ENCODE assay signal across 1 cellular context in the genomic region with DNA sequence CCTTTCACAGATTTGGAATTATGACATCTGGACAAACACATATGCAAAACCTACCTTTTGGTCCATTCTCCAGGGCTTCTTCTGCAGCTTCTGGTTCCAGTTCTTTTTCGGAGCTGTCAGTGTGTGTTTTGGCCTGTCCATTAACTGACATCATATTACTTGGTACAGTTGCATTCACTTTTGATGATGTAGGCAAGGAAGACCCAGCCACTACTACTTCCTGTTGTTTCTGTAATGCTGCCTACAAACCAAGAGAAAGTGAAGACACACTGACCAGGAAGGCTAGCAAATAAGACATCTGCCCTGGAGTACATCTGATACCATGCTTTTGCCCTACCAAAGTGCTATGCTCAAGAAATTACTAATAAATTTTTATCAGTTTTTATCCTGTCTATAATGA.
TF ChIP-seq lines count a peak whose summit lies in the region.

No MANE protein-coding gene starts in this region.

TF ChIP-seq in IMR-90, 13 proteins besides CTCF, POLR2A, EP300 and RAD21:
- TF ChIP-seq RCOR1 (IDR thresholded peaks at IDR 0.05; ENCODE audit: insufficient replicate concordance, low read length), result no peak
- no peak for TF ChIP-seq SMC3 (IDR thresholded peaks at IDR 0.05; ENCODE audit: low read depth, low read length)
- TF ChIP-seq MXI1 (IDR thresholded peaks at IDR 0.05; ENCODE audit: borderline replicate concordance, low read depth, low read length), result no peak
- TF ChIP-seq CEBPB (IDR thresholded peaks at IDR 0.05; ENCODE audit: low read depth, low read length), result no peak
- no peak for TF ChIP-seq CHD1 (IDR thresholded peaks at IDR 0.05; ENCODE audit: low read depth, low read length)
- TF ChIP-seq NFE2L2 (IDR thresholded peaks at IDR 0.05; ENCODE audit: low read depth, low read length), result no peak
- no peak for TF ChIP-seq BHLHE40 (IDR thresholded peaks at IDR 0.05; ENCODE audit: low read depth, low read length)
- no peak for TF ChIP-seq FOS (IDR thresholded peaks at IDR 0.05; ENCODE audit: low read depth, low read length)
